Comparison of ENCODE assay signal across 9 cellular contexts in the genomic region with DNA sequence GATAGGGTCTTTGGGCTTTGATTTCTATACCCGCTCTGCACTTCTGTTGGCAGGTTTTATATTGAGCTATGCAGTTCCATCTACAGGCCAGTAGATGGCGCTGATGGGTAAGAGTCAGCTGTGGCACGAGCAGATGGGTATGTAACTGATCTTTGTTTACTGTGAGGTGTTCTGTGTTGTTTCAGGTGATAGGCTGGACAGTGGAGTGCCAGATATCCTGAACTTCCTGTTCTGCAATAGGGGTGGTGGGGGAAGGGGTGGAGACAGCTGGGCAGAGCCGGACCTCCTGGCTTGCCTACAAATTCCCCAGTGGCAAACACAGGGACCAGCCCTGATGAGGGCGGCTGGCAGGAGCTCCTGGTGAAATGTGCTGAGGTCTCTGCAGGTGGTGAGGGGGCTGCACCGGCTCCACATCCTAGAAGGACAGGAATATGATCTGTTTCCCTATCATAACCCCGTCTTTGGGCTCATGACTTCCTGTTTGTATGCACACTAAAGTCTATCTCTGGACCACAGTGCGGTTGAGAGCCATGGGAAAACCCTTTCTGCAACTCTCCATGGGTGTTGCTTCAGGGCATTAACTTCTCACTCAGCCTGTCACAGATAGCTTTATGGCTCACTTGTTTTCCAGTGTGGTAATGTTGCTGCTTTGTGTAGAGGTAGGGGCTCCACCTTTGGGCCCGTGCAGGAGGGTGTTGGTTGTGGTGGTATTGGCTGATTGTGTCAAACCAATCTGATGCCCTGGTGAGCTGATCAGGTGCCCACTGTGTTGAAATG. TPM values are rescaled to one million over a fixed set of nuclear protein-coding genes. Genes with fewer than 3 reads are reported as not detected.
DNase-seq lines count a peak whose midpoint lies in the region; ATAC-seq and TF ChIP-seq lines count a peak whose summit lies in the region.
"Had no signal": no experiment of that assay in that cellular context is flagged by ENCODE, and none has a peak within 500 bp of the region (broad histone marks: within the 10 kb centered on the region; RNA-seq: fewer than 3 reads in every experiment).

No MANE protein-coding gene starts in this region.

- intact Hi-C loops in activated naive CD4-positive, alpha-beta T cell treated with anti-CD3 and anti-CD28 coated beads for 36 hours (cut with micrococcal nuclease): loop anchor here (1.0 to 5.0 kb wide), 6 partner anchors 34 to 259 kb away; a partner anchor contains a TSS
- intact Hi-C loops in heart left ventricle (cut with DNase I): loop anchor here (2.0 to 10.0 kb wide), 7 partner anchors 124 to 257 kb away; a partner anchor contains a TSS

- peaks cover 0 to 6% (median 0%) of the 10 kb centered on the region in 12 donors for H3K9me3 ChIP-seq in heart left ventricle

- H3K36me3 Mint-ChIP-seq in activated naive CD4-positive, alpha-beta T cell treated with anti-CD3 and anti-CD28 coated beads for 36 hours (ENCODE audit: low read depth): no peaks in the 10 kb centered on the region

- 17 to 33% (median 26%) methylated on average over 7 to 9 of the region's 9 CpGs for WGBS in heart left ventricle, 4 donors

- H3K36me3 ChIP-seq in heart left ventricle: no peaks in the 10 kb centered on the region

- ATAC-seq in GM21786 (IDR thresholded peaks at IDR 0.05; ENCODE audit: unreplicated experiment): peak; percentile 69
- peak; percentile 55 to 82 (median 80) for ATAC-seq in heart left ventricle
- no peak for ATAC-seq in HG03025 (IDR thresholded peaks at IDR 0.05; ENCODE audit: low FRiP score, unreplicated experiment)

- H3K4me3 Mint-ChIP-seq in activated naive CD4-positive, alpha-beta T cell treated with anti-CD3 and anti-CD28 coated beads for 36 hours: no peak overlapping the region
- H3K4me3 Mint-ChIP-seq: dendritic cell treated with granulocyte-macrophage colony-stimulating factor and Interleukin-4, amounts not matched to agents 40 ng/mL and 50 ng/mL, for 4 days had no signal

- H3K27ac Mint-ChIP-seq in activated naive CD4-positive, alpha-beta T cell treated with anti-CD3 and anti-CD28 coated beads for 36 hours: no peak overlapping the region

- TF ChIP-seq CTCF in LNCAP (IDR thresholded peaks at IDR 0.05) (peak; percentile 97), heart left ventricle (IDR thresholded peaks at IDR 0.05) (peak; percentile 80 to 95 (median 92))

- no peak overlapping the region for H3K27ac ChIP-seq in heart left ventricle

- CTCF ChIA-PET in activated naive CD4-positive, alpha-beta T cell treated with anti-CD3 and anti-CD28 coated beads for 36 hours (lab: Charles Lee): interaction anchor here (0.6 to 7.0 kb wide), 42 partner anchors 8 to 1634 kb away, joined by 3 to 306 read pairs (median 4); a partner anchor contains a TSS

- H3K9me3 Mint-ChIP-seq in activated naive CD4-positive, alpha-beta T cell treated with anti-CD3 and anti-CD28 coated beads for 36 hours: peaks cover 5% of the 10 kb centered on the region
- H3K9me3 Mint-ChIP-seq: dendritic cell treated with granulocyte-macrophage colony-stimulating factor and Interleukin-4, amounts not matched to agents 40 ng/mL and 50 ng/mL, for 4 days had no signal

- H3K4me1 ChIP-seq in heart left ventricle: peaks cover 0 to 8% (median 0%) of the 10 kb centered on the region in 12 donors

- H3K4me1 Mint-ChIP-seq in activated naive CD4-positive, alpha-beta T cell treated with anti-CD3 and anti-CD28 coated beads for 36 hours (ENCODE audit: low read depth): peaks cover 4% of the 10 kb centered on the region

- peak; percentile 91 for DNase-seq in ELF-1 (ENCODE audit: low read depth, low spot score)
- DNase-seq in RPMI8226: peak; percentile 49
- DNase-seq in activated naive CD4-positive, alpha-beta T cell treated with anti-CD3 and anti-CD28 coated beads for 36 hours: peak; percentile 64
- peak in 4 of 5 donors; percentile 16 to 30 (median 28) for DNase-seq in heart left ventricle
- peak; percentile 41 for DNase-seq in putamen (ENCODE audit: low spot score)

- no peak overlapping the region for H3K4me3 ChIP-seq in heart left ventricle

- no peak for TF ChIP-seq POLR2A in heart left ventricle (IDR thresholded peaks at IDR 0.05)

- H3K27me3 ChIP-seq in heart left ventricle: peaks cover 0 to 8% (median 0%) of the 10 kb centered on the region in 9 donors

- no peaks in the 10 kb centered on the region for H3K27me3 Mint-ChIP-seq in activated naive CD4-positive, alpha-beta T cell treated with anti-CD3 and anti-CD28 coated beads for 36 hours (ENCODE audit: low read depth)
- H3K27me3 Mint-ChIP-seq: dendritic cell treated with granulocyte-macrophage colony-stimulating factor and Interleukin-4, amounts not matched to agents 40 ng/mL and 50 ng/mL, for 4 days had no signal

RNA-seq across cellular contexts. Expression of a gene that starts 13.4 kb away (rescaled TPM):
- total RNA-seq in activated naive CD4-positive, alpha-beta T cell treated with anti-CD3 and anti-CD28 coated beads for 36 hours: 10 to 100 TPM; 42.0 to 47.4 TPM
- 10 to 100 TPM in 7 of 9 donors, 1 to 10 TPM in 2; 7.8 to 29.4 (median 23.3) TPM for total RNA-seq in heart left ventricle
- 10 to 100 TPM in 1 of 2 donors, 1 to 10 TPM in 1; 9.6 to 10.5 TPM for polyA plus RNA-seq in heart left ventricle

Comparison
In these comparisons a context has a peak if more than half of its experiments do, and no peak if none do; other contexts are left out.
1. DNase-seq: peak in every context shown above with its lines; median percentile 91 in ELF-1; 64 in activated naive CD4-positive, alpha-beta T cell treated with anti-CD3 and anti-CD28 coated beads for 36 hours; 49 in RPMI8226; 41 in putamen; 28 in heart left ventricle.